Comparison of ENCODE assay signal across 2 cellular contexts in genomic region chr7:99654626-99655025, GRCh38. TPM values are rescaled to one million over a fixed set of nuclear protein-coding genes. Genes with fewer than 3 reads are reported as not detected.
"Had no signal": no experiment of that assay in that cellular context is flagged by ENCODE, and none has a peak within 500 bp of the region (broad histone marks: within the 10 kb centered on the region; RNA-seq: fewer than 3 reads in every experiment).

No MANE protein-coding gene starts in this region.

RNA-seq across cellular contexts. Expression of gene CYP3A5, which starts 25.2 kb away (rescaled TPM):
- total RNA-seq: IMR-90 had no signal
- polyA plus RNA-seq: IMR-90 had no signal

RNA-seq across cellular contexts. Expression of gene TMEM225B, which starts 56.6 kb away (rescaled TPM):
- total RNA-seq: HT1080 had no signal
